ENCODE assay signal across 8 cellular contexts in the genomic region with DNA sequence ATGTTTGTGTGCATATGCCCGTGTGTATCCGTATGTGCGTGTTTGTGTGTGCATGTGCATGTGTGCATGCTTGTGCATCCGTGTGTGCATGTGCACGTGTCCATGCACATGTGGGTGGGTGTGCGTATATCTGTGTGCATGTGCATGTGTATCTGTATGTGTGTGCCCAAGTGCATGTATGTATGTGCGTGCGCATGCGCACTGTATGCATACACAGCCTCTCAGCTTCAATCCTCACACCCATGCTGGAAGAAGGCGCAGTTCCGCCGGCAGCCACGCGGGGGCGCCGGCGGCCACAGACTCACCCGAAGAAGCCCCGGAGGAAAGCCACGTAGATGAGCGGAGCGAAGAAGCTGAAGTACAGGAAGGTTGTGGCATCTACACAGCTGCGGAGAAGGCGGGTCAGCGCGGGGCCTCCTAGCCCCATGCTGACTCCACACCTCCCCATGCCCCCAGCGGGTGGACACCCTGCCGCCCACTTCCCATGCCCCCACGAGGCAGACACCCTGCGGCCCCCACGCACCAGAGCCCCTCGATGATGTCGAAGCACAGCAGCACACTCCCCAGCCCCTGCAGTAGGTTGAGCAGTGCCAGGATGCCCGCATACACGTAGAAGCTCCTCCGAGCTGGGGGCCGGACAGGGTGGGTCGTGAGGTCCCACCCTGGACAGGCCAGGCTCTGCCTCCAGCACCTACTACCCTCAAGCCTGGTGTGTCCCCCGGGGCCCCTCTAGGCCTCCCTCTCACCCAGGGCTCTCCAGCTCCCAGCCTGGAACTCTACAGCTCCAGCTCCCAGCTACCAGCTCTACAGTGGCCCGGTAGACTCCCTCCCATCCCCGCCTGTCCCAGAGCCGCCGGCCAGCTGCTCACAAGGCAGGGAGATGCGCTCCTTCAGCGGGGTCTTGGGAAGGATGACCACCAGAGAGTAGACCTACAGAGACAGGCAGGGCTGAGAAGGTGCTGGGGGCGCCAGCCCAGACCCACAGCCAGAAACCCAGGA. TPM values are rescaled to one million over a fixed set of nuclear protein-coding genes. Genes with fewer than 3 reads are reported as not detected.
DNase-seq lines count a peak whose midpoint lies in the region; ATAC-seq lines count a peak whose summit lies in the region.

No MANE protein-coding gene starts in this region.

- H3K4me1 Mint-ChIP-seq in CD8-positive, alpha-beta memory T cell = peaks cover 7 to 27% (median 13%) of the 10 kb centered on the region in 3 donors
- peaks cover 8% of the 10 kb centered on the region for H3K4me1 Mint-ChIP-seq in activated CD4-positive, alpha-beta memory T cell treated with anti-CD3 and anti-CD28 coated beads, Interleukin-2, amount 10 ng/mL, durations not matched to agents 7 days and 5 days

- no peaks in the 10 kb centered on the region for H3K9me3 Mint-ChIP-seq in CD8-positive, alpha-beta memory T cell
- H3K9me3 Mint-ChIP-seq in activated CD4-positive, alpha-beta memory T cell treated with anti-CD3 and anti-CD28 coated beads, Interleukin-2, amount 10 ng/mL, durations not matched to agents 7 days and 5 days = no peaks in the 10 kb centered on the region

- peak overlapping the region; percentile 0 to 71 (median 52) for H3K27ac Mint-ChIP-seq in CD8-positive, alpha-beta memory T cell
- H3K27ac Mint-ChIP-seq in activated CD4-positive, alpha-beta memory T cell treated with anti-CD3 and anti-CD28 coated beads, Interleukin-2, amount 10 ng/mL, durations not matched to agents 7 days and 5 days = peak overlapping the region; percentile 55

- H3K27me3 Mint-ChIP-seq in CD8-positive, alpha-beta memory T cell = no peaks in the 10 kb centered on the region
- no peaks in the 10 kb centered on the region for H3K27me3 Mint-ChIP-seq in activated CD4-positive, alpha-beta memory T cell treated with anti-CD3 and anti-CD28 coated beads, Interleukin-2, amount 10 ng/mL, durations not matched to agents 7 days and 5 days

- POLR2A ChIA-PET in CD8-positive, alpha-beta memory T cell (lab: Charles Lee) = interaction anchor here (0.6 to 0.9 kb wide), 3 partner anchors 15 to 122 kb away, joined by 3 to 7 read pairs (median 3); a partner anchor contains a TSS
- POLR2A ChIA-PET in activated CD4-positive, alpha-beta memory T cell treated with anti-CD3 and anti-CD28 coated beads, Interleukin-2, amount 10 ng/mL, durations not matched to agents 7 days and 5 days (lab: Charles Lee) = interaction anchor here (0.6 to 3.1 kb wide), 6 partner anchors 15 to 97 kb away, joined by 3 to 16 read pairs (median 4); a partner anchor contains a TSS

- peaks cover 0 to 62% (median 19%) of the 10 kb centered on the region in 3 donors for H3K36me3 Mint-ChIP-seq in CD8-positive, alpha-beta memory T cell
- peaks cover 11% of the 10 kb centered on the region for H3K36me3 Mint-ChIP-seq in activated CD4-positive, alpha-beta memory T cell treated with anti-CD3 and anti-CD28 coated beads, Interleukin-2, amount 10 ng/mL, durations not matched to agents 7 days and 5 days (ENCODE audit: low read depth)

- H3K4me3 ChIP-seq in CD8-positive, alpha-beta memory T cell (ENCODE audit: low read length) = no peak overlapping the region

- peaks cover 13% of the 10 kb centered on the region for H3K36me3 ChIP-seq in CD8-positive, alpha-beta memory T cell (ENCODE audit: insufficient read depth, low read length)

- CTCF ChIA-PET in CD8-positive, alpha-beta memory T cell (lab: Charles Lee) = interaction anchor here (0.7 to 4.4 kb wide), 43 partner anchors 10 to 558 kb away, joined by 3 to 48 read pairs (median 5); a partner anchor contains a TSS
- CTCF ChIA-PET in activated CD4-positive, alpha-beta memory T cell treated with anti-CD3 and anti-CD28 coated beads, Interleukin-2, amount 10 ng/mL, durations not matched to agents 7 days and 5 days (lab: Charles Lee) = interaction anchor here (0.6 to 2.1 kb wide), 48 partner anchors 9 to 1074 kb away, joined by 3 to 44 read pairs (median 5); a partner anchor contains a TSS

- H3K4me3 Mint-ChIP-seq in CD8-positive, alpha-beta memory T cell = peak overlapping the region in 6 of 7 donors; percentile 14 to 72 (median 45)
- no peak overlapping the region for H3K4me3 Mint-ChIP-seq in activated CD4-positive, alpha-beta memory T cell treated with anti-CD3 and anti-CD28 coated beads, Interleukin-2, amount 10 ng/mL, durations not matched to agents 7 days and 5 days

- H3K4me1 ChIP-seq in CD8-positive, alpha-beta memory T cell (ENCODE audit: insufficient read depth, low read length) = peaks cover 8% of the 10 kb centered on the region

- no peak overlapping the region for H3K27ac ChIP-seq in CD8-positive, alpha-beta memory T cell (ENCODE audit: low read depth, low read length)

- DNase-seq in CD8-positive, alpha-beta memory T cell = peak; percentile 72 to 89 (median 76)
- peak; percentile 31 for DNase-seq in HS-27A (ENCODE audit: low read depth)
- peak; percentile 85 for DNase-seq in NCI-H82 treated with DMSO at 0.1 percent for 48 hours (lab: John Stamatoyannopoulos, UW; ENCODE audit: unreplicated experiment)
- peak; percentile 89 for DNase-seq in activated CD4-positive, alpha-beta memory T cell treated with anti-CD3 and anti-CD28 coated beads, Interleukin-2, amount 10 ng/mL, durations not matched to agents 7 days and 5 days
- peak; percentile 59 to 85 for DNase-seq in dermis microvascular lymphatic vessel endothelial cell (ENCODE audit: low read depth in 2 of 2)
- DNase-seq in lung microvascular endothelial cell (ENCODE audit: low read depth in 2 of 2) = peak; percentile 84 to 92
- DNase-seq in stimulated activated CD8-positive, alpha-beta memory T cell treated with anti-CD3 and anti-CD28 coated beads, Interleukin-12 subunit alpha, Interleukin-12 subunit beta, amount 100 ng/mL, for 4 hours (ENCODE audit: low read depth) = peak; percentile 70

- H3K9me3 ChIP-seq in CD8-positive, alpha-beta memory T cell (ENCODE audit: low read length) = no peaks in the 10 kb centered on the region

- peak; percentile 79 for ATAC-seq in GM21360 (IDR thresholded peaks at IDR 0.05; ENCODE audit: unreplicated experiment)

- no peaks in the 10 kb centered on the region for H3K27me3 ChIP-seq in CD8-positive, alpha-beta memory T cell (ENCODE audit: insufficient read depth, low read length, poor library complexity, severe bottlenecking)

RNA-seq across cellular contexts. Expression of a gene that starts 15.4 kb away (rescaled TPM):
- total RNA-seq in CD8-positive, alpha-beta memory T cell = 10 to 100 TPM; 48.9 to 52.1 TPM
- polyA plus RNA-seq in CD8-positive, alpha-beta memory T cell = 30.4 TPM
- 10 to 100 TPM; 22.6 to 23.3 TPM for total RNA-seq in activated CD4-positive, alpha-beta memory T cell treated with anti-CD3 and anti-CD28 coated beads, Interleukin-2, amount 10 ng/mL, durations not matched to agents 7 days and 5 days
- 23.1 and 30.7 TPM in 2 replicates for total RNA-seq in dermis microvascular lymphatic vessel endothelial cell
- 20.0 and 34.9 TPM in 2 replicates for total RNA-seq in lung microvascular endothelial cell

RNA-seq across cellular contexts. Expression of a gene that starts 23.0 kb away (rescaled TPM):
- 100 to 1,000 TPM; 279 to 288 TPM for total RNA-seq in CD8-positive, alpha-beta memory T cell
- 12.0 TPM for polyA plus RNA-seq in CD8-positive, alpha-beta memory T cell
- 100 to 1,000 TPM; 117 to 123 TPM for total RNA-seq in activated CD4-positive, alpha-beta memory T cell treated with anti-CD3 and anti-CD28 coated beads, Interleukin-2, amount 10 ng/mL, durations not matched to agents 7 days and 5 days
- total RNA-seq in dermis microvascular lymphatic vessel endothelial cell (38.1 and 58.0 TPM in 2 replicates), lung microvascular endothelial cell (10.5 and 32.3 TPM in 2 replicates)

RNA-seq across cellular contexts. Expression of a gene that starts 53.8 kb away (rescaled TPM):
- total RNA-seq in CD8-positive, alpha-beta memory T cell = 1 to 10 TPM; 1.4 to 1.7 TPM
- polyA plus RNA-seq in CD8-positive, alpha-beta memory T cell = 4.7 TPM
- 1 to 10 TPM in 1 of 2 experiments, under 1 TPM in 1; 0.95 to 1.1 TPM for total RNA-seq in activated CD4-positive, alpha-beta memory T cell treated with anti-CD3 and anti-CD28 coated beads, Interleukin-2, amount 10 ng/mL, durations not matched to agents 7 days and 5 days
- total RNA-seq in dermis microvascular lymphatic vessel endothelial cell (0.89 and 1.0 TPM in 2 replicates), lung microvascular endothelial cell (0.60 and 1.3 TPM in 2 replicates)

Comparison
In these comparisons a context has a peak if more than half of its experiments do, and no peak if none do; other contexts are left out.
1. DNase-seq: peak in every context shown above with its lines; median percentile 89 in activated CD4-positive, alpha-beta memory T cell treated with anti-CD3 and anti-CD28 coated beads, Interleukin-2, amount 10 ng/mL, durations not matched to agents 7 days and 5 days; 88 in lung microvascular endothelial cell; 85 in NCI-H82 treated with DMSO at 0.1 percent for 48 hours; 76 in CD8-positive, alpha-beta memory T cell; 72 in dermis microvascular lymphatic vessel endothelial cell; 70 in stimulated activated CD8-positive, alpha-beta memory T cell treated with anti-CD3 and anti-CD28 coated beads, Interleukin-12 subunit alpha, Interleukin-12 subunit beta, amount 100 ng/mL, for 4 hours; 31 in HS-27A.